ENCODE assay signal across 20 cellular contexts in the genomic region with DNA sequence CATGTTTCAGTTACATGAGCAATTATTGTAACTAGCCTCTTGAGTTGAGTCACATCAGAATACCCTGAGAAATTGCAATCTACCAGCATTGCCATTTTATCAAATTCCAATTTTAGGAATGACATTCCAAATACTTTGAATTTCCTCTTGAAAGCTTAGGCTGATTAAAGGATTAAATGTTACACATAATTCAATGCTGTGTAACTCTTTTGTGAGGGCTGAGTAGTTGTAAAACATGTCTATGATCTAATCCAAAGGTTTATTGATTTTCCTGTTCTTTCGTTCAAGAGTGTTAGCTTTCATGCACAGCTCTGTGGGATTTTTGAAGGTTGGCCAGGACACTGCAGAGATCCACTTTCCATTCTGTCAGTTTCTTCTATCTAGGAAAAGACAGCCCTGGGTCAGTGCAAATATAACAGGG.
"Had no signal": no experiment of that assay in that cellular context is flagged by ENCODE, and none has a peak within 500 bp of the region (broad histone marks: within the 10 kb centered on the region; RNA-seq: fewer than 3 reads in every experiment).

No MANE protein-coding gene starts in this region.

- H3K4me3 ChIP-seq: coronary artery, right atrium auricular region, spleen, testis, tibial nerve, upper lobe of right lung had no signal

- H3K27me3 ChIP-seq: foreskin keratinocyte, neutrophil, right atrium auricular region, spleen, testis, tibial nerve, upper lobe of right lung had no signal

- H3K27ac ChIP-seq: coronary artery, foreskin keratinocyte, neutrophil, right atrium auricular region, spleen, testis, upper lobe of right lung had no signal

- H3K36me3 ChIP-seq: neutrophil, right atrium auricular region, spleen, tibial nerve, upper lobe of right lung had no signal

- H3K4me1 ChIP-seq: foreskin keratinocyte, right atrium auricular region, spleen, testis, upper lobe of right lung had no signal

- ATAC-seq: foreskin keratinocyte; left cardiac atrium; naive thymus-derived CD8-positive, alpha-beta T cell; stimulated activated memory B cell treated with anti-CD40 and anti-IgM and Interleukin-4, amounts not matched to agents 10 μg/mL and 1 μg/mL and 100 μg/mL, for 72 hours; upper lobe of right lung had no signal

- H3K9me3 ChIP-seq: neutrophil, right atrium auricular region, spleen, testis, tibial nerve, upper lobe of right lung had no signal

- DNase-seq: effector CD4-positive, alpha-beta T cell; endodermal cell; erythroblast; foreskin keratinocyte; immature natural killer cell; left cardiac atrium; mammary epithelial cell; naive thymus-derived CD8-positive, alpha-beta T cell; posterior cingulate gyrus; spleen; stimulated activated CD4-positive, alpha-beta T cell treated with anti-CD3 and anti-CD28 coated beads, Interleukin-15, amount 100 ng/mL, for 24 hours; stimulated activated CD4-positive, alpha-beta T cell treated with anti-CD3 and anti-CD28 coated beads, Interleukin-1b, Interleukin-23, amount 100 ng/mL, for 48 hours; stimulated activated CD4-positive, alpha-beta T cell treated with anti-CD3 and anti-CD28 coated beads, Interleukin-4, amount 100 ng/mL, for 24 hours; testis; upper lobe of right lung had no signal
